1 cellular context compared by ENCODE assay signal in the genomic region with DNA sequence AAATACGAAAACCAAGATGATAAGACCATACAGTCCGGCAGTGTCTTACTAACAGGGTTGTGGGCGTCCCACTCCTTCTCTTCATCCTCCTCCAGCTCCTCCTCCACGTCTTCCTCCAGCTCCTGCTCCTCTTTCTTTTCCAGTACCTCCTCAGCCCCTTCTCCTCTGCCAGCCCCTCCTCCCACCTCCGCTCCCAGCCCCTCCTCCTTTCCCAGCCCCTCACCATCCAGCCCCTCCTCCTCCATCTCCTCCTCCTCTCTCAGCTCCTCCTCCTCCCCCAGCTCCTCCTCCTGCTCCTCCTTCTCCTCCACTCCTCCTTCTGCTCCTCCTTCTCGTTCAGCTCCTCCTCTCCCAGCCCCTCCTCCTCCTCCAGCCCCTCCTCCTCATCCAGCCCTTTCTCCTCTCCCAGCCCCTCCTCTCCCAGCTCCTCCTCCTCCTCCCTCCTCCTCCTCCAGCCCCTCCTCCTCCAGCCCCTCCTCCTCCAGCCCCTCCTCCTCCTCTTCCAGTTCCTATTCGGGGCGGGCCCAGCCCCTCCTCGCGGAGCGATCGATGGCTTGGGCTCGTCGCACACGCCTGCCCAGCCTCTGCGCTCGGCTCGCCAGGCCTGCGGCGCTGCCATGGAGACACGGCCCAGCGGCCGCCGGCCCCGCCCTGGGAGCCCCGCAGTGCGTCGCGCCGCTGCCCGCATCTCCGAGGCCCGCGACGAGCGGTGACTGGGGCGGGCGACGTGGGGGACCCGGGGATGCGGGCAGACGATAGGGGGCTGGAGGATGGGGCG.
TF ChIP-seq lines count a peak whose summit lies in the region.

BRD3OS (plus strand) TSS at position 654 of the 778 bp plus-strand sequence. CDS start 1,267 bp downstream, outside the sequence.

TF ChIP-seq in HepG2, 621 proteins besides CTCF, POLR2A, EP300 and RAD21 (continued from another document and continues in another):
- TF ChIP-seq, protein P1, sequence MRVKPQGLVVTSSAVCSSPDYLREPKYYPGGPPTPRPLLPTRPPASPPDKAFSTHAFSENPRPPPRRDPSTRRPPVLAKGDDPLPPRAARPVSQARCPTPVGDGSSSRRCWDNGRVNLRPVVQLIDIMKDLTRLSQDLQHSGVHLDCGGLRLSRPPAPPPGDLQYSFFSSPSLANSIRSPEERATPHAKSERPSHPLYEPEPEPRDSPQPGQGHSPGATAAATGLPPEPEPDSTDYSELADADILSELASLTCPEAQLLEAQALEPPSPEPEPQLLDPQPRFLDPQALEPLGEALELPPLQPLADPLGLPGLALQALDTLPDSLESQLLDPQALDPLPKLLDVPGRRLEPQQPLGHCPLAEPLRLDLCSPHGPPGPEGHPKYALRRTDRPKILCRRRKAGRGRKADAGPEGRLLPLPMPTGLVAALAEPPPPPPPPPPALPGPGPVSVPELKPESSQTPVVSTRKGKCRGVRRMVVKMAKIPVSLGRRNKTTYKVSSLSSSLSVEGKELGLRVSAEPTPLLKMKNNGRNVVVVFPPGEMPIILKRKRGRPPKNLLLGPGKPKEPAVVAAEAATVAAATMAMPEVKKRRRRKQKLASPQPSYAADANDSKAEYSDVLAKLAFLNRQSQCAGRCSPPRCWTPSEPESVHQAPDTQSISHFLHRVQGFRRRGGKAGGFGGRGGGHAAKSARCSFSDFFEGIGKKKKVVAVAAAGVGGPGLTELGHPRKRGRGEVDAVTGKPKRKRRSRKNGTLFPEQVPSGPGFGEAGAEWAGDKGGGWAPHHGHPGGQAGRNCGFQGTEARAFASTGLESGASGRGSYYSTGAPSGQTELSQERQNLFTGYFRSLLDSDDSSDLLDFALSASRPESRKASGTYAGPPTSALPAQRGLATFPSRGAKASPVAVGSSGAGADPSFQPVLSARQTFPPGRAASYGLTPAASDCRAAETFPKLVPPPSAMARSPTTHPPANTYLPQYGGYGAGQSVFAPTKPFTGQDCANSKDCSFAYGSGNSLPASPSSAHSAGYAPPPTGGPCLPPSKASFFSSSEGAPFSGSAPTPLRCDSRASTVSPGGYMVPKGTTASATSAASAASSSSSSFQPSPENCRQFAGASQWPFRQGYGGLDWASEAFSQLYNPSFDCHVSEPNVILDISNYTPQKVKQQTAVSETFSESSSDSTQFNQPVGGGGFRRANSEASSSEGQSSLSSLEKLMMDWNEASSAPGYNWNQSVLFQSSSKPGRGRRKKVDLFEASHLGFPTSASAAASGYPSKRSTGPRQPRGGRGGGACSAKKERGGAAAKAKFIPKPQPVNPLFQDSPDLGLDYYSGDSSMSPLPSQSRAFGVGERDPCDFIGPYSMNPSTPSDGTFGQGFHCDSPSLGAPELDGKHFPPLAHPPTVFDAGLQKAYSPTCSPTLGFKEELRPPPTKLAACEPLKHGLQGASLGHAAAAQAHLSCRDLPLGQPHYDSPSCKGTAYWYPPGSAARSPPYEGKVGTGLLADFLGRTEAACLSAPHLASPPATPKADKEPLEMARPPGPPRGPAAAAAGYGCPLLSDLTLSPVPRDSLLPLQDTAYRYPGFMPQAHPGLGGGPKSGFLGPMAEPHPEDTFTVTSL (CRISPR knock-in tag; IDR thresholded peaks at IDR 0.05; ENCODE audit: borderline replicate concordance) = no peak
- TF ChIP-seq E2F2 (CRISPR knock-in tag; IDR thresholded peaks at IDR 0.05; ENCODE audit: borderline replicate concordance) (no peak), ZFAT (CRISPR knock-in tag; conservative IDR thresholded peaks at IDR 0.05) (no peak), PAWR (CRISPR knock-in tag; IDR thresholded peaks at IDR 0.05; ENCODE audit: borderline replicate concordance) (no peak), ZNF136 (CRISPR knock-in tag; IDR thresholded peaks at IDR 0.05; ENCODE audit: low read depth) (no peak), PATZ1 (CRISPR knock-in tag; IDR thresholded peaks at IDR 0.05) (peak; percentile 85), TBX2 (CRISPR knock-in tag; IDR thresholded peaks at IDR 0.05; ENCODE audit: borderline replicate concordance) (no peak), YEATS4 (CRISPR knock-in tag; IDR thresholded peaks at IDR 0.05; ENCODE audit: borderline replicate concordance) (peak; percentile 69), ATF7-NPFF (CRISPR knock-in tag; IDR thresholded peaks at IDR 0.05; ENCODE audit: low read depth) (peak; percentile 35; the same call in 1 of the 2 replicates), ZNF441 (CRISPR knock-in tag; IDR thresholded peaks at IDR 0.05; ENCODE audit: borderline replicate concordance) (peak; percentile 53; the same call in 1 of the 2 replicates), ZNF556 (CRISPR knock-in tag; IDR thresholded peaks at IDR 0.05; ENCODE audit: borderline replicate concordance) (peak; percentile 90; the same call in 1 of the 2 replicates), EZH2 (conservative IDR thresholded peaks at IDR 0.05; ENCODE audit: low read depth, low read length) (no peak), CENPX (CRISPR knock-in tag; IDR thresholded peaks at IDR 0.05) (no peak), GABPA (IDR thresholded peaks at IDR 0.05; ENCODE audit: low read depth, low read length) (no peak), GABPA (CRISPR knock-in tag; IDR thresholded peaks at IDR 0.05; ENCODE audit: low read depth) (no peak), HIVEP1 (CRISPR knock-in tag; IDR thresholded peaks at IDR 0.05) (no peak), NPAS2 (CRISPR knock-in tag; IDR thresholded peaks at IDR 0.05; ENCODE audit: borderline replicate concordance) (no peak), SMAD1 (CRISPR knock-in tag; IDR thresholded peaks at IDR 0.05; ENCODE audit: borderline replicate concordance, low read depth) (peak; percentile 79; the same call in 1 of the 2 replicates), ZKSCAN5 (CRISPR knock-in tag; IDR thresholded peaks at IDR 0.05) (no peak), ATF6 (CRISPR knock-in tag; conservative IDR thresholded peaks at IDR 0.05) (no peak), ZNF207 (IDR thresholded peaks at IDR 0.05; ENCODE audit: borderline replicate concordance) (no peak), AGO1 (IDR thresholded peaks at IDR 0.05; ENCODE audit: low read depth, low read length, poor library complexity, severe bottlenecking) (no peak), ZNF143 (CRISPR knock-in tag; IDR thresholded peaks at IDR 0.05) (peak; percentile 23; the same call in 1 of the 2 replicates), DBP (CRISPR knock-in tag; IDR thresholded peaks at IDR 0.05; ENCODE audit: not compliant biosample characterization) (no peak), ZNF280D (CRISPR knock-in tag; IDR thresholded peaks at IDR 0.05) (no peak), CHD4 (IDR thresholded peaks at IDR 0.05; ENCODE audit: borderline replicate concordance, low read length) (no peak)
- TF ChIP-seq, protein P2, sequence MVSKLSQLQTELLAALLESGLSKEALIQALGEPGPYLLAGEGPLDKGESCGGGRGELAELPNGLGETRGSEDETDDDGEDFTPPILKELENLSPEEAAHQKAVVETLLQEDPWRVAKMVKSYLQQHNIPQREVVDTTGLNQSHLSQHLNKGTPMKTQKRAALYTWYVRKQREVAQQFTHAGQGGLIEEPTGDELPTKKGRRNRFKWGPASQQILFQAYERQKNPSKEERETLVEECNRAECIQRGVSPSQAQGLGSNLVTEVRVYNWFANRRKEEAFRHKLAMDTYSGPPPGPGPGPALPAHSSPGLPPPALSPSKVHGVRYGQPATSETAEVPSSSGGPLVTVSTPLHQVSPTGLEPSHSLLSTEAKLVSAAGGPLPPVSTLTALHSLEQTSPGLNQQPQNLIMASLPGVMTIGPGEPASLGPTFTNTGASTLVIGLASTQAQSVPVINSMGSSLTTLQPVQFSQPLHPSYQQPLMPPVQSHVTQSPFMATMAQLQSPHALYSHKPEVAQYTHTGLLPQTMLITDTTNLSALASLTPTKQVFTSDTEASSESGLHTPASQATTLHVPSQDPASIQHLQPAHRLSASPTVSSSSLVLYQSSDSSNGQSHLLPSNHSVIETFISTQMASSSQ (IDR thresholded peaks at IDR 0.05; ENCODE audit: low read depth) = no peak
- TF ChIP-seq, protein P2 (CRISPR knock-in tag; IDR thresholded peaks at IDR 0.05; ENCODE audit: borderline replicate concordance) = peak; percentile 69; the same call in 1 of the 2 replicates
- TF ChIP-seq, protein P3, sequence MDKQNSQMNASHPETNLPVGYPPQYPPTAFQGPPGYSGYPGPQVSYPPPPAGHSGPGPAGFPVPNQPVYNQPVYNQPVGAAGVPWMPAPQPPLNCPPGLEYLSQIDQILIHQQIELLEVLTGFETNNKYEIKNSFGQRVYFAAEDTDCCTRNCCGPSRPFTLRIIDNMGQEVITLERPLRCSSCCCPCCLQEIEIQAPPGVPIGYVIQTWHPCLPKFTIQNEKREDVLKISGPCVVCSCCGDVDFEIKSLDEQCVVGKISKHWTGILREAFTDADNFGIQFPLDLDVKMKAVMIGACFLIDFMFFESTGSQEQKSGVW (CRISPR knock-in tag; IDR thresholded peaks at IDR 0.05; ENCODE audit: borderline replicate concordance) = no peak
